Comparison of ENCODE assay signal across 1 cellular context in the genomic region with DNA sequence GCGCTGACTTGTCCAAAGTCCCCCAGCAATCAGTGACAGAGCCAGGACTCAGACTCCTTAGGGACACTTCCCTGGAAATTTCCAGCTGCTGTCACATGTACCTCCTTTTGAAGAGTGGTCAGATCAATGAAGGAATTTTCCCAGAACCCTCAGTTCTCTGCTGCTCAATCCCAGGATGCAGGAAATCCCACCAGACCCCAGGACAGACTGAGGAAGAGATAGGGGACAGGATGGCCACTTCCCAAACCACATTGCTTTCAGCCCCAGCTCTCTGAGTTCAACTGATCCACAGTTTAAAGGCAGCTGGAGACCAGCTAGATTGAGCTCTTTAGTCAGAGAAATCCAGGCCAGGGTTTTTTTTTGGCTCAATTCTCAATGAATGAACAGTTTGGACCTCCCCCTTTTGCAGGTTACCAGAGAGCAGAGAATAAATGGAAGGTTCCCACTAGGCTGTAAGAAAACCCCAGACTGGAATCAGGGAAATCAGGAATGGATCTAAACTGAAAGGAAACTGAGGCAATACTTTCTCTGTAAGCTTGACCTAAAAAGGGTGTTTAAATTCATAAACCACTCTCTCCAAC.
A peak's percentile ranks its signal among the peaks of the same experiment; 100 is the strongest.
TF ChIP-seq lines count a peak whose summit lies in the region.

No MANE protein-coding gene starts in this region.

TF ChIP-seq in HepG2, 621 proteins besides CTCF, POLR2A, EP300 and RAD21 (continues in another document):
- TF ChIP-seq PAX8 (CRISPR knock-in tag; IDR thresholded peaks at IDR 0.05; ENCODE audit: borderline replicate concordance): no peak
- TF ChIP-seq, protein P1, sequence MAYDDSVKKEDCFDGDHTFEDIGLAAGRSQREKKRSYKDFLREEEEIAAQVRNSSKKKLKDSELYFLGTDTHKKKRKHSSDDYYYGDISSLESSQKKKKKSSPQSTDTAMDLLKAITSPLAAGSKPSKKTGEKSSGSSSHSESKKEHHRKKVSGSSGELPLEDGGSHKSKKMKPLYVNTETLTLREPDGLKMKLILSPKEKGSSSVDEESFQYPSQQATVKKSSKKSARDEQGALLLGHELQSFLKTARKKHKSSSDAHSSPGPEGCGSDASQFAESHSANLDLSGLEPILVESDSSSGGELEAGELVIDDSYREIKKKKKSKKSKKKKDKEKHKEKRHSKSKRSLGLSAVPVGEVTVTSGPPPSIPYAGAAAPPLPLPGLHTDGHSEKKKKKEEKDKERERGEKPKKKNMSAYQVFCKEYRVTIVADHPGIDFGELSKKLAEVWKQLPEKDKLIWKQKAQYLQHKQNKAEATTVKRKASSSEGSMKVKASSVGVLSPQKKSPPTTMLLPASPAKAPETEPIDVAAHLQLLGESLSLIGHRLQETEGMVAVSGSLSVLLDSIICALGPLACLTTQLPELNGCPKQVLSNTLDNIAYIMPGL (CRISPR knock-in tag; IDR thresholded peaks at IDR 0.05; ENCODE audit: borderline replicate concordance in 1 of 2, low read depth in 1 of 2): no peak
- no peak for TF ChIP-seq ZNF34 (CRISPR knock-in tag; IDR thresholded peaks at IDR 0.05; ENCODE audit: borderline replicate concordance)
- no peak for TF ChIP-seq ZNF720 (CRISPR knock-in tag; IDR thresholded peaks at IDR 0.05)
- no peak for TF ChIP-seq DDIT3 (CRISPR knock-in tag; IDR thresholded peaks at IDR 0.05)
- TF ChIP-seq HNF4G (IDR thresholded peaks at IDR 0.05; ENCODE audit: borderline replicate concordance, low read depth, low read length): peak; percentile 29; the same call in 1 of the 2 replicates
- no peak for TF ChIP-seq HNF4G (CRISPR knock-in tag; IDR thresholded peaks at IDR 0.05; ENCODE audit: borderline replicate concordance, low read depth)
- TF ChIP-seq ZNF407 (CRISPR knock-in tag; IDR thresholded peaks at IDR 0.05; ENCODE audit: not compliant biosample characterization): no peak
- TF ChIP-seq TEAD3 (CRISPR knock-in tag; optimal IDR thresholded peaks at IDR 0.05; ENCODE audit: borderline replicate concordance): peak; percentile 43
- TF ChIP-seq PHF21A (CRISPR knock-in tag; IDR thresholded peaks at IDR 0.05): peak; percentile 87
- TF ChIP-seq ZNF850 (CRISPR knock-in tag; conservative IDR thresholded peaks at IDR 0.05): no peak
- TF ChIP-seq CBFB (CRISPR knock-in tag; IDR thresholded peaks at IDR 0.05): no peak
- TF ChIP-seq, protein P2, sequence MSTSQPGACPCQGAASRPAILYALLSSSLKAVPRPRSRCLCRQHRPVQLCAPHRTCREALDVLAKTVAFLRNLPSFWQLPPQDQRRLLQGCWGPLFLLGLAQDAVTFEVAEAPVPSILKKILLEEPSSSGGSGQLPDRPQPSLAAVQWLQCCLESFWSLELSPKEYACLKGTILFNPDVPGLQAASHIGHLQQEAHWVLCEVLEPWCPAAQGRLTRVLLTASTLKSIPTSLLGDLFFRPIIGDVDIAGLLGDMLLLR (CRISPR knock-in tag; IDR thresholded peaks at IDR 0.05): no peak
- TF ChIP-seq PRMT3 (CRISPR knock-in tag; IDR thresholded peaks at IDR 0.05; ENCODE audit: borderline replicate concordance, low read depth): no peak
- TF ChIP-seq ZNF776 (CRISPR knock-in tag; IDR thresholded peaks at IDR 0.05): no peak
- TF ChIP-seq, protein P3, sequence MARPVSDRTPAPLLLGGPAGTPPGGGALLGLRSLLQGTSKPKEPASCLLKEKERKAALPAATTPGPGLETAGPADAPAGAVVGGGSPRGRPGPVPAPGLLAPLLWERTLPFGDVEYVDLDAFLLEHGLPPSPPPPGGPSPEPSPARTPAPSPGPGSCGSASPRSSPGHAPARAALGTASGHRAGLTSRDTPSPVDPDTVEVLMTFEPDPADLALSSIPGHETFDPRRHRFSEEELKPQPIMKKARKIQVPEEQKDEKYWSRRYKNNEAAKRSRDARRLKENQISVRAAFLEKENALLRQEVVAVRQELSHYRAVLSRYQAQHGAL (CRISPR knock-in tag; IDR thresholded peaks at IDR 0.05; ENCODE audit: not compliant biosample characterization): no peak
- no peak for TF ChIP-seq ZNF317 (CRISPR knock-in tag; IDR thresholded peaks at IDR 0.05)
- TF ChIP-seq KMT2A (CRISPR knock-in tag; IDR thresholded peaks at IDR 0.05): no peak
- TF ChIP-seq FOXJ3 (CRISPR knock-in tag; IDR thresholded peaks at IDR 0.05; ENCODE audit: borderline replicate concordance): peak; percentile 25; the same call in 1 of the 2 replicates
- TF ChIP-seq, protein P4, sequence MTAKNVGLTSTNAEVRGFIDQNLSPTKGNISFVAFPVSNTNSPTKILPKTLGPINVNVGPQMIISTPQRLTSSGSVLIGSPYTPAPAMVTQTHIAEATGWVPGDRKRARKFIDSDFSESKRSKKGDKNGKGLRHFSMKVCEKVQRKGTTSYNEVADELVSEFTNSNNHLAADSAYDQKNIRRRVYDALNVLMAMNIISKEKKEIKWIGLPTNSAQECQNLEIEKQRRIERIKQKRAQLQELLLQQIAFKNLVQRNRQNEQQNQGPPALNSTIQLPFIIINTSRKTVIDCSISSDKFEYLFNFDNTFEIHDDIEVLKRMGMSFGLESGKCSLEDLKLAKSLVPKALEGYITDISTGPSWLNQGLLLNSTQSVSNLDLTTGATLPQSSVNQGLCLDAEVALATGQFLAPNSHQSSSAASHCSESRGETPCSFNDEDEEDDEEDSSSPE (CRISPR knock-in tag; IDR thresholded peaks at IDR 0.05): peak; percentile 33; the same call in 1 of the 2 replicates
- peak; percentile 55; the same call in 1 of the 2 replicates for TF ChIP-seq NCOR1 (IDR thresholded peaks at IDR 0.05; ENCODE audit: borderline replicate concordance, low read length)
- TF ChIP-seq GATAD1 (CRISPR knock-in tag; IDR thresholded peaks at IDR 0.05): no peak
- no peak for TF ChIP-seq ZBTB38 (CRISPR knock-in tag; IDR thresholded peaks at IDR 0.05)
- TF ChIP-seq CC2D1A (CRISPR knock-in tag; IDR thresholded peaks at IDR 0.05): no peak
- peak; percentile 62; the same call in 1 of the 2 replicates for TF ChIP-seq HOXA5 (CRISPR knock-in tag; IDR thresholded peaks at IDR 0.05)
- TF ChIP-seq, protein P5, sequence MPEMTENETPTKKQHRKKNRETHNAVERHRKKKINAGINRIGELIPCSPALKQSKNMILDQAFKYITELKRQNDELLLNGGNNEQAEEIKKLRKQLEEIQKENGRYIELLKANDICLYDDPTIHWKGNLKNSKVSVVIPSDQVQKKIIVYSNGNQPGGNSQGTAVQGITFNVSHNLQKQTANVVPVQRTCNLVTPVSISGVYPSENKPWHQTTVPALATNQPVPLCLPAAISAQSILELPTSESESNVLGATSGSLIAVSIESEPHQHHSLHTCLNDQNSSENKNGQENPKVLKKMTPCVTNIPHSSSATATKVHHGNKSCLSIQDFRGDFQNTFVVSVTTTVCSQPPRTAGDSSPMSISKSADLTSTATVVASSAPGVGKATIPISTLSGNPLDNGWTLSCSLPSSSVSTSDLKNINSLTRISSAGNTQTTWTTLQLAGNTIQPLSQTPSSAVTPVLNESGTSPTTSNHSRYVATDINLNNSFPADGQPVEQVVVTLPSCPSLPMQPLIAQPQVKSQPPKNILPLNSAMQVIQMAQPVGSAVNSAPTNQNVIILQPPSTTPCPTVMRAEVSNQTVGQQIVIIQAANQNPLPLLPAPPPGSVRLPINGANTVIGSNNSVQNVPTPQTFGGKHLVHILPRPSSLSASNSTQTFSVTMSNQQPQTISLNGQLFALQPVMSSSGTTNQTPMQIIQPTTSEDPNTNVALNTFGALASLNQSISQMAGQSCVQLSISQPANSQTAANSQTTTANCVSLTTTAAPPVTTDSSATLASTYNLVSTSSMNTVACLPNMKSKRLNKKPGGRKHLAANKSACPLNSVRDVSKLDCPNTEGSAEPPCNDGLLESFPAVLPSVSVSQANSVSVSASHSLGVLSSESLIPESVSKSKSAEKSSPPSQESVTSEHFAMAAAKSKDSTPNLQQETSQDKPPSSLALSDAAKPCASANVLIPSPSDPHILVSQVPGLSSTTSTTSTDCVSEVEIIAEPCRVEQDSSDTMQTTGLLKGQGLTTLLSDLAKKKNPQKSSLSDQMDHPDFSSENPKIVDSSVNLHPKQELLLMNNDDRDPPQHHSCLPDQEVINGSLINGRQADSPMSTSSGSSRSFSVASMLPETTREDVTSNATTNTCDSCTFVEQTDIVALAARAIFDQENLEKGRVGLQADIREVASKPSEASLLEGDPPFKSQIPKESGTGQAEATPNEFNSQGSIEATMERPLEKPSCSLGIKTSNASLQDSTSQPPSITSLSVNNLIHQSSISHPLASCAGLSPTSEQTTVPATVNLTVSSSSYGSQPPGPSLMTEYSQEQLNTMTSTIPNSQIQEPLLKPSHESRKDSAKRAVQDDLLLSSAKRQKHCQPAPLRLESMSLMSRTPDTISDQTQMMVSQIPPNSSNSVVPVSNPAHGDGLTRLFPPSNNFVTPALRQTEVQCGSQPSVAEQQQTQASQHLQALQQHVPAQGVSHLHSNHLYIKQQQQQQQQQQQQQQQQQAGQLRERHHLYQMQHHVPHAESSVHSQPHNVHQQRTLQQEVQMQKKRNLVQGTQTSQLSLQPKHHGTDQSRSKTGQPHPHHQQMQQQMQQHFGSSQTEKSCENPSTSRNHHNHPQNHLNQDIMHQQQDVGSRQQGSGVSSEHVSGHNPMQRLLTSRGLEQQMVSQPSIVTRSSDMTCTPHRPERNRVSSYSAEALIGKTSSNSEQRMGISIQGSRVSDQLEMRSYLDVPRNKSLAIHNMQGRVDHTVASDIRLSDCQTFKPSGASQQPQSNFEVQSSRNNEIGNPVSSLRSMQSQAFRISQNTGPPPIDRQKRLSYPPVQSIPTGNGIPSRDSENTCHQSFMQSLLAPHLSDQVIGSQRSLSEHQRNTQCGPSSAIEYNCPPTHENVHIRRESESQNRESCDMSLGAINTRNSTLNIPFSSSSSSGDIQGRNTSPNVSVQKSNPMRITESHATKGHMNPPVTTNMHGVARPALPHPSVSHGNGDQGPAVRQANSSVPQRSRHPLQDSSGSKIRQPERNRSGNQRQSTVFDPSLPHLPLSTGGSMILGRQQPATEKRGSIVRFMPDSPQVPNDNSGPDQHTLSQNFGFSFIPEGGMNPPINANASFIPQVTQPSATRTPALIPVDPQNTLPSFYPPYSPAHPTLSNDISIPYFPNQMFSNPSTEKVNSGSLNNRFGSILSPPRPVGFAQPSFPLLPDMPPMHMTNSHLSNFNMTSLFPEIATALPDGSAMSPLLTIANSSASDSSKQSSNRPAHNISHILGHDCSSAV (CRISPR knock-in tag; IDR thresholded peaks at IDR 0.05; ENCODE audit: borderline replicate concordance): no peak
